Comparison of ENCODE assay signal across 11 cellular contexts in the genomic region with DNA sequence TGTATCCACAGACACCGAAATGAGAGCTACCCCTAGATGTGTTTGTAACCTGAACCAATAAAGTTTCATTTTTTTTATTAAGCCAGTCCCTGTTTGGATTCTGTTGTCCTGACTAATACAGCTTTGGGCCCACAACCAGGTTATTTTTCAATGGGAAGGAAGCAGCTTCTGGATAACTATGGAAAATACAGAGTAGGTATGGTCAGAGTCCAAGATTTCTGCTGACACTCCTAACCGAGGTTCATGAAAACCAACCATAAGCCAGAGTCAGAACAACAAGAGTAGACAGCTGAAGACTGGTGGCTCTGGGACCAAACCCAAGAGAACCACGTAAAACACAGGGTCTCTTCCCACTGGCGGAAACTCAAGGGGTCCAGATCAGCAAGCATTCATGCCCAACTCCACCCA. TPM values are rescaled to one million over a fixed set of nuclear protein-coding genes. Genes with fewer than 3 reads are reported as not detected.
DNase-seq lines count a peak whose midpoint lies in the region; ATAC-seq, FAIRE-seq and TF ChIP-seq lines count a peak whose summit lies in the region.
"Had no signal": no experiment of that assay in that cellular context is flagged by ENCODE, and none has a peak within 500 bp of the region (broad histone marks: within the 10 kb centered on the region; RNA-seq: fewer than 3 reads in every experiment).

No MANE protein-coding gene starts in this region.

- H3K4me1 ChIP-seq in esophagus muscularis mucosa (peaks cover 99 to 100% (median 100%) of the 10 kb centered on the region in 4 donors), pancreas (peaks cover 22 to 62% (median 38%) of the 10 kb centered on the region in 3 donors), Karpas-422 (ENCODE audit: low read length) (no peaks in the 10 kb centered on the region)

- DNase-seq in stimulated activated naive CD8-positive, alpha-beta T cell treated with anti-CD3 and anti-CD28 coated beads, Interleukin-15, Interleukin-2, amounts not matched to agents 100 U/mL and 50 U/mL, for 24 hours = no peak
- DNase-seq in esophagus muscularis mucosa (ENCODE audit: extremely low spot score) (no peak), pancreas (no peak), Kasumi-1 (lab: John Stamatoyannopoulos, UW) (no peak), Karpas-422 (no peak), SIG-M5 treated with dmso at 0.1 percent for 504 hours (lab: John Stamatoyannopoulos, UW; ENCODE audit: unreplicated experiment) (no peak)
- DNase-seq: NCI-H1092 treated with DMSO at 0.1 percent for 48 hours, SW 1271 had no signal

- H3K9me2 ChIP-seq in Karpas-422 (replicated peaks; ENCODE audit: insufficient read depth, low read length) = no peaks in the 10 kb centered on the region

- H3K9me3 ChIP-seq in esophagus muscularis mucosa (no peaks in the 10 kb centered on the region), pancreas (no peaks in the 10 kb centered on the region), Karpas-422 (ENCODE audit: low read length) (no peaks in the 10 kb centered on the region)
- H3K9me3 ChIP-seq: BLaER1 treated with 17β-estradiol and CSF1 and Interleukin-3, amounts not matched to agents 10 nM and 100 nM had no signal

- no peak for TF ChIP-seq POLR2A in esophagus muscularis mucosa (IDR thresholded peaks at IDR 0.05; ENCODE audit: low read depth)

- H3K4me1 Mint-ChIP-seq in stimulated activated naive CD8-positive, alpha-beta T cell treated with anti-CD3 and anti-CD28 coated beads, Interleukin-15, Interleukin-2, amounts not matched to agents 100 ng/mL and 50 ng/mL, for 24 hours (ENCODE audit: low read depth) = peaks cover 86% of the 10 kb centered on the region

- H3K27me3 ChIP-seq in esophagus muscularis mucosa = no peaks in the 10 kb centered on the region
- no peaks in the 10 kb centered on the region for H3K27me3 ChIP-seq in pancreas
- H3K27me3 ChIP-seq in Karpas-422 (ENCODE audit: low read length) = no peaks in the 10 kb centered on the region
- H3K27me3 ChIP-seq: BLaER1 treated with 17β-estradiol and CSF1 and Interleukin-3, amounts not matched to agents 10 nM and 100 nM had no signal

- TF ChIP-seq EP300 in esophagus muscularis mucosa (IDR thresholded peaks at IDR 0.05) = no peak

- 41% methylated on average over 4 of the region's 4 CpGs for WGBS in esophagus muscularis mucosa
- 42 to 47% methylated on average over 4 of the region's 4 CpGs for WGBS in pancreas, 2 donors

- H4K20me1 ChIP-seq in Karpas-422 (ENCODE audit: insufficient read depth, low read depth, low read length) = no peaks in the 10 kb centered on the region

- H3K27me3 Mint-ChIP-seq in stimulated activated naive CD8-positive, alpha-beta T cell treated with anti-CD3 and anti-CD28 coated beads, Interleukin-15, Interleukin-2, amounts not matched to agents 100 ng/mL and 50 ng/mL, for 24 hours = no peaks in the 10 kb centered on the region

- FAIRE-seq in pancreas (lab: Jason Lieb, UNC) = no peak

- H3K27ac ChIP-seq in esophagus muscularis mucosa (replicated peaks in 1 of 4) = peak overlapping the region; percentile 62 to 81 (median 73)
- H3K27ac ChIP-seq in pancreas = peak overlapping the region in 2 of 4 donors; percentile 6 to 65
- no peak overlapping the region for H3K27ac ChIP-seq in Karpas-422 (ENCODE audit: low read length)
- H3K27ac ChIP-seq: BLaER1 treated with 17β-estradiol and CSF1 and Interleukin-3, amounts not matched to agents 10 nM and 100 nM had no signal

- H3K9me3 Mint-ChIP-seq in stimulated activated naive CD8-positive, alpha-beta T cell treated with anti-CD3 and anti-CD28 coated beads, Interleukin-15, Interleukin-2, amounts not matched to agents 100 ng/mL and 50 ng/mL, for 24 hours = no peaks in the 10 kb centered on the region

- H3K79me2 ChIP-seq in Karpas-422 (ENCODE audit: low read length) = no peaks in the 10 kb centered on the region

- H3K36me3 Mint-ChIP-seq in stimulated activated naive CD8-positive, alpha-beta T cell treated with anti-CD3 and anti-CD28 coated beads, Interleukin-15, Interleukin-2, amounts not matched to agents 100 ng/mL and 50 ng/mL, for 24 hours (ENCODE audit: low read depth) = no peaks in the 10 kb centered on the region

- no peak for ATAC-seq in stimulated activated naive CD8-positive, alpha-beta T cell treated with anti-CD3 and anti-CD28 coated beads, Interleukin-15, Interleukin-2, amounts not matched to agents 100 U/mL and 50 U/mL, for 24 hours
- ATAC-seq in pancreas (peak in 3 of 4 donors; percentile 3 to 32 (median 15)), GM21381 (IDR thresholded peaks at IDR 0.05; ENCODE audit: unreplicated experiment) (no peak)

- intact Hi-C loops in esophagus muscularis mucosa (cut with DNase I) = loop anchor here (5.0 to 10.0 kb wide), 2 partner anchors 46 to 239 kb away; no protein-coding TSS in a partner anchor
- intact Hi-C loops in pancreas (cut with DNase I) = no loop called here

- no peak overlapping the region for H3K4me3 Mint-ChIP-seq in stimulated activated naive CD8-positive, alpha-beta T cell treated with anti-CD3 and anti-CD28 coated beads, Interleukin-15, Interleukin-2, amounts not matched to agents 100 ng/mL and 50 ng/mL, for 24 hours

- no peak for TF ChIP-seq CTCF in esophagus muscularis mucosa (IDR thresholded peaks at IDR 0.05)
- no peak for TF ChIP-seq CTCF in pancreas (IDR thresholded peaks at IDR 0.05)

- H3K9ac ChIP-seq in Karpas-422 (ENCODE audit: low read length) = no peak overlapping the region

- no peak overlapping the region for H2AFZ ChIP-seq in Karpas-422 (ENCODE audit: low read length)

- H3K27ac Mint-ChIP-seq in stimulated activated naive CD8-positive, alpha-beta T cell treated with anti-CD3 and anti-CD28 coated beads, Interleukin-15, Interleukin-2, amounts not matched to agents 100 ng/mL and 50 ng/mL, for 24 hours = peak overlapping the region; percentile 70

- no peak overlapping the region for H3K4me2 ChIP-seq in Karpas-422 (ENCODE audit: low read depth, low read length, poor library complexity, severe bottlenecking)

- H3K4me3 ChIP-seq in esophagus muscularis mucosa (peak overlapping the region in 3 of 4 donors; percentile 4 to 40 (median 26)), pancreas (no peak overlapping the region), Karpas-422 (ENCODE audit: low read length) (no peak overlapping the region)
- H3K4me3 ChIP-seq: BLaER1 treated with 17β-estradiol and CSF1 and Interleukin-3, amounts not matched to agents 10 nM and 100 nM had no signal

- H3K36me3 ChIP-seq in esophagus muscularis mucosa (peaks cover 0 to 11% (median 9%) of the 10 kb centered on the region in 4 donors), pancreas (no peaks in the 10 kb centered on the region), Karpas-422 (ENCODE audit: insufficient read depth, low read length) (no peaks in the 10 kb centered on the region)

RNA-seq across cellular contexts. Expression of gene KLF9, which starts 10.8 kb away (rescaled TPM):
- total RNA-seq in esophagus muscularis mucosa (100 to 1,000 TPM; 143 to 209 (median 184) TPM), pancreas (10 to 100 TPM in 5 of 6 donors, 1 to 10 TPM in 1; 8.4 to 32.8 (median 18.1) TPM)
- polyA plus RNA-seq in pancreas = 10 to 100 TPM in 1 of 2 donors, 1 to 10 TPM in 1; 9.0 to 16.2 TPM
- total RNA-seq in Karpas-422 (2014; rRNA removed; shearing (Covaris generic); ENCODE audit: low replicate concordance) = 0.04 TPM in 1 of 2 replicates, not detected in the other

Comparison
In these comparisons a context has a peak if more than half of its experiments do, and no peak if none do; other contexts are left out.
1. ATAC-seq: peak in pancreas (3 of 4); none in stimulated activated naive CD8-positive, alpha-beta T cell treated with anti-CD3 and anti-CD28 coated beads, Interleukin-15, Interleukin-2, amounts not matched to agents 100 U/mL and 50 U/mL, for 24 hours (single experiment) and GM21381 (single experiment).
2. H3K4me3 ChIP-seq: peak in esophagus muscularis mucosa (3 of 4); none in pancreas (0 of 4) and Karpas-422 (single experiment).